In genomic region chr17:49787932-49788442, GRCh38 we compare ENCODE assay signal across 1 cellular context.
TF ChIP-seq lines count a peak whose summit lies in the region.

No MANE protein-coding gene starts in this region.

TF ChIP-seq in A549, 52 proteins besides CTCF, POLR2A, EP300 and RAD21 (continued from another document):
- TF ChIP-seq MAZ (IDR thresholded peaks at IDR 0.05; ENCODE audit: borderline replicate concordance, low read depth, low read length), result no peak
- TF ChIP-seq ELK1 (IDR thresholded peaks at IDR 0.05; ENCODE audit: low read depth, low read length), result no peak
- TF ChIP-seq ATOH8 (CRISPR knock-in tag; IDR thresholded peaks at IDR 0.05; ENCODE audit: low read depth), result no peak
- no peak for TF ChIP-seq REST (IDR thresholded peaks at IDR 0.05)
- no peak for TF ChIP-seq TP53 (CRISPR knock-in tag; IDR thresholded peaks at IDR 0.05)
- TF ChIP-seq MYC (IDR thresholded peaks at IDR 0.05; ENCODE audit: borderline replicate concordance, low read length), result no peak
